23 cellular contexts compared by ENCODE assay signal in the genomic region with DNA sequence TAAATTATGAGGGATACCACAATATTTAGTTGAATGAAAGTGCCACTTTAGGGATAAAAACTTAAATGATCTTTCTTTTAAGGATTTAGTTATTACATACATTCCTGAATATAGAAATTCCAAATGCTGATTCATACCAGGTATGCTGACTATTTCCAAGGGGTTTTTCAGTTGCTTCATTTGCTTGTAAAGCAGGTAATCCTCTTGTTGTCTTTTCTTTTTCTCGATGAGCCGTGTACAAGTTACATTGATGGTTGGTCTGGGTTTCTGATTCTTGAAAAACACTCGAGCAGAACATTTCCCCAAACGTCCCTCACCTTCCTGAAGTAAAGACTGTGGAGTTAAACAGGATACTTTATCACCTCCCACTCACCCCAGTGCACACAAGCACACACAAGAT. TPM values are rescaled to one million over a fixed set of nuclear protein-coding genes. Genes with fewer than 3 reads are reported as not detected.
DNase-seq lines count a peak whose midpoint lies in the region; ATAC-seq, FAIRE-seq and TF ChIP-seq lines count a peak whose summit lies in the region.
"Had no signal": no experiment of that assay in that cellular context is flagged by ENCODE, and none has a peak within 500 bp of the region (broad histone marks: within the 10 kb centered on the region; RNA-seq: fewer than 3 reads in every experiment).

No MANE protein-coding gene starts in this region.

- H3K14ac ChIP-seq in neuronal stem cell (ENCODE audit: low read length) = no peak overlapping the region

- H3K18ac ChIP-seq in neuronal stem cell (ENCODE audit: low read length) = no peak overlapping the region

- H3K27ac ChIP-seq in astrocyte (ENCODE audit: low read depth, low read length) (peak overlapping the region; percentile 7), neuronal stem cell (replicated peaks; ENCODE audit: low read length) (no peak overlapping the region)
- H3K27ac ChIP-seq in CD4-positive, alpha-beta T cell (ENCODE audit: low read depth, low read length) = no peak overlapping the region

- H3K9me3 Mint-ChIP-seq in activated naive CD4-positive, alpha-beta T cell treated with anti-CD3 and anti-CD28 coated beads for 36 hours = no peaks in the 10 kb centered on the region
- H3K9me3 Mint-ChIP-seq in astrocyte (ENCODE audit: unreplicated experiment) = peaks cover 4% of the 10 kb centered on the region
- H3K9me3 Mint-ChIP-seq in CD4-positive, alpha-beta T cell = no peaks in the 10 kb centered on the region
- H3K9me3 Mint-ChIP-seq: CD8-positive, alpha-beta T cell had no signal

- H3K4me1 Mint-ChIP-seq in activated naive CD4-positive, alpha-beta T cell treated with anti-CD3 and anti-CD28 coated beads for 36 hours (ENCODE audit: low read depth) = peaks cover 21% of the 10 kb centered on the region
- H3K4me1 Mint-ChIP-seq in astrocyte (ENCODE audit: low read depth, unreplicated experiment) = peaks cover 62% of the 10 kb centered on the region
- no peaks in the 10 kb centered on the region for H3K4me1 Mint-ChIP-seq in CD4-positive, alpha-beta T cell (ENCODE audit: low read depth)

- H2AK5ac ChIP-seq in neuronal stem cell (ENCODE audit: low read depth, low read length) = no peak overlapping the region

- no peak overlapping the region for H2BK5ac ChIP-seq in neuronal stem cell (ENCODE audit: low read length)

- H3K4me3 Mint-ChIP-seq in activated naive CD4-positive, alpha-beta T cell treated with anti-CD3 and anti-CD28 coated beads for 36 hours = no peak overlapping the region
- H3K4me3 Mint-ChIP-seq in astrocyte (ENCODE audit: unreplicated experiment) = no peak overlapping the region
- H3K4me3 Mint-ChIP-seq in CD4-positive, alpha-beta T cell = no peak overlapping the region
- H3K4me3 Mint-ChIP-seq: CD8-positive, alpha-beta T cell had no signal

- H3K79me2 ChIP-seq in astrocyte (ENCODE audit: insufficient read depth, low read length) = peaks cover 1% of the 10 kb centered on the region

- POLR2A ChIA-PET in CD4-positive, alpha-beta T cell (lab: Charles Lee) = no interaction called here

- no peak overlapping the region for H2BK12ac ChIP-seq in neuronal stem cell (ENCODE audit: low read length)

- H4K8ac ChIP-seq in neuronal stem cell (ENCODE audit: low read depth, low read length) = no peak overlapping the region

- H3K27me3 ChIP-seq in astrocyte (ENCODE audit: insufficient read depth, low read length) (no peaks in the 10 kb centered on the region), neuronal stem cell (ENCODE audit: control insufficient read depth in 3 of 3, insufficient read depth in 3 of 3, low read depth in 1 of 3, low read length in 3 of 3) (no peaks in the 10 kb centered on the region)
- no peaks in the 10 kb centered on the region for H3K27me3 ChIP-seq in CD4-positive, alpha-beta T cell (ENCODE audit: control insufficient read depth, insufficient read depth, low read length)
- H3K27me3 ChIP-seq: BE2C, MG63 had no signal

- no peak for DNase-seq in activated naive CD4-positive, alpha-beta T cell treated with anti-CD3 and anti-CD28 coated beads for 36 hours
- no peak for DNase-seq in activated naive CD4-positive, alpha-beta T cell (lab: John Stamatoyannopoulos, UW)
- peak; percentile 14 for DNase-seq in astrocyte (ENCODE audit: low read depth)
- peak; percentile 50 for DNase-seq in kidney glomerular epithelial cell (lab: John Stamatoyannopoulos, UW)
- no peak for DNase-seq in neuronal stem cell (ENCODE audit: low spot score)
- no peak for DNase-seq in superior temporal gyrus (ENCODE audit: extremely low spot score)
- no peak for DNase-seq in CD4-positive, alpha-beta T cell
- DNase-seq: 8988T; BE2C; CD8-positive, alpha-beta T cell; DND-41; MG63; NCI-H1092; NCI-H146; NCI-H2081; NCI-H510A treated with DMSO at 0.1 percent for 48 hours; NCI-H82; Right ventricle myocardium superior had no signal

- H3K9me3 ChIP-seq in astrocyte (ENCODE audit: insufficient read depth, low read depth, low read length) = no peaks in the 10 kb centered on the region
- H3K9me3 ChIP-seq in neuronal stem cell (replicated peaks in 1 of 2; ENCODE audit: control insufficient read depth in 2 of 2, insufficient read depth in 1 of 2, low read depth in 1 of 2, low read length in 2 of 2) = no peaks in the 10 kb centered on the region
- H3K9me3 ChIP-seq in CD4-positive, alpha-beta T cell (ENCODE audit: control insufficient read depth, low read length) = no peaks in the 10 kb centered on the region
- H3K9me3 ChIP-seq: BE2C, MG63 had no signal

- no peaks in the 10 kb centered on the region for H3K79me1 ChIP-seq in neuronal stem cell (ENCODE audit: low read depth, low read length)

- WGBS in neuronal stem cell (ENCODE audit: extremely low coverage in 2 of 2, insufficient read length in 2 of 2, insufficient replicate concordance in 1 of 2), 2 donors = no CpG with 5 or more reads among the region's 4 CpGs

- no peak overlapping the region for H2BK120ac ChIP-seq in neuronal stem cell (ENCODE audit: low read depth, low read length)

- peak overlapping the region; percentile 16 for H3K27ac Mint-ChIP-seq in activated naive CD4-positive, alpha-beta T cell treated with anti-CD3 and anti-CD28 coated beads for 36 hours
- H3K27ac Mint-ChIP-seq in astrocyte (ENCODE audit: unreplicated experiment) = peak overlapping the region; percentile 92
- H3K27ac Mint-ChIP-seq in CD4-positive, alpha-beta T cell = no peak overlapping the region
- H3K27ac Mint-ChIP-seq: CD8-positive, alpha-beta T cell had no signal

- no peak overlapping the region for H2BK15ac ChIP-seq in neuronal stem cell (ENCODE audit: low read length)

- H2AFZ ChIP-seq in astrocyte (ENCODE audit: low read depth, low read length) (no peak overlapping the region), neuronal stem cell (ENCODE audit: low read length) (no peak overlapping the region)

- CTCF ChIA-PET in activated naive CD4-positive, alpha-beta T cell treated with anti-CD3 and anti-CD28 coated beads for 36 hours (lab: Charles Lee) = interaction anchor here (0.7 kb wide), 1 partner anchor 85 kb away, joined by 3 read pairs; no protein-coding TSS in a partner anchor
- CTCF ChIA-PET in CD4-positive, alpha-beta T cell (lab: Charles Lee) = no interaction called here

- no peak overlapping the region for H3K9ac ChIP-seq in astrocyte (ENCODE audit: low read length)
- H3K9ac ChIP-seq in neuronal stem cell (ENCODE audit: low read depth, low read length, poor library complexity) = no peak overlapping the region

- no peak overlapping the region for H4K91ac ChIP-seq in neuronal stem cell (ENCODE audit: low read depth, low read length, poor library complexity)

- H3K4me2 ChIP-seq in astrocyte (ENCODE audit: low read length) (no peak overlapping the region), neuronal stem cell (ENCODE audit: insufficient read depth, low read length, poor library complexity, severe bottlenecking) (no peak overlapping the region)

- no peak for TF ChIP-seq CTCF in astrocyte (IDR thresholded peaks at IDR 0.05; ENCODE audit: insufficient read depth, low read depth, low read length)
- no peak for TF ChIP-seq CTCF in CD4-positive, alpha-beta T cell (IDR thresholded peaks at IDR 0.05)

- H3K36me3 ChIP-seq in astrocyte (ENCODE audit: insufficient read depth, low read length) (peaks cover 8% of the 10 kb centered on the region), neuronal stem cell (replicated peaks in 1 of 2; ENCODE audit: control insufficient read depth in 2 of 2, insufficient read depth in 2 of 2, low read length in 2 of 2) (peaks cover 2 to 43% of the 10 kb centered on the region in 2 donors)

- H3K23ac ChIP-seq in neuronal stem cell (ENCODE audit: low read depth, low read length, poor library complexity) = no peak overlapping the region

- ATAC-seq in HG03175 (IDR thresholded peaks at IDR 0.05; ENCODE audit: unreplicated experiment) = no peak
- no peak for ATAC-seq in CD4-positive, alpha-beta T cell (ENCODE audit: poor library complexity)
- ATAC-seq: CD8-positive, alpha-beta T cell; GM12878 had no signal

- H3K4me3 ChIP-seq in astrocyte (ENCODE audit: insufficient read depth, low read depth, low read length) (no peak overlapping the region), neuronal stem cell (ENCODE audit: low read length in 2 of 2) (no peak overlapping the region)
- H3K4me3 ChIP-seq: GM12878, MG63 had no signal

- peak; percentile 50 for FAIRE-seq in astrocyte (lab: Jason Lieb, UNC)
- FAIRE-seq: G401.6, GM12878, GM18507, H1 had no signal

- no peaks in the 10 kb centered on the region for H4K20me1 ChIP-seq in astrocyte (ENCODE audit: insufficient read depth, low read length)

- H3K4me1 ChIP-seq in astrocyte (ENCODE audit: insufficient read depth, low read length) (peaks cover 48% of the 10 kb centered on the region), neuronal stem cell (ENCODE audit: control insufficient read depth in 2 of 2, insufficient read depth in 1 of 2, low read depth in 1 of 2, low read length in 2 of 2) (peaks cover 0 to 5% of the 10 kb centered on the region in 2 donors)
- H3K4me1 ChIP-seq: BE2C had no signal

- intact Hi-C loops in activated naive CD4-positive, alpha-beta T cell treated with anti-CD3 and anti-CD28 coated beads for 36 hours (cut with micrococcal nuclease) = no loop called here
- intact Hi-C loops in CD4-positive, alpha-beta T cell (cut with DNase I, micrococcal nuclease) = no loop called here

- no peaks in the 10 kb centered on the region for H3K27me3 Mint-ChIP-seq in activated naive CD4-positive, alpha-beta T cell treated with anti-CD3 and anti-CD28 coated beads for 36 hours (ENCODE audit: low read depth)
- no peaks in the 10 kb centered on the region for H3K27me3 Mint-ChIP-seq in astrocyte (ENCODE audit: low read depth, unreplicated experiment)
- no peaks in the 10 kb centered on the region for H3K27me3 Mint-ChIP-seq in CD4-positive, alpha-beta T cell

- H3K4ac ChIP-seq in neuronal stem cell (ENCODE audit: low read length) = no peak overlapping the region

- peaks cover 57% of the 10 kb centered on the region for H3K36me3 Mint-ChIP-seq in activated naive CD4-positive, alpha-beta T cell treated with anti-CD3 and anti-CD28 coated beads for 36 hours (ENCODE audit: low read depth)
- H3K36me3 Mint-ChIP-seq in astrocyte (ENCODE audit: low read depth, unreplicated experiment) = peaks cover 7% of the 10 kb centered on the region
- peaks cover 90% of the 10 kb centered on the region for H3K36me3 Mint-ChIP-seq in CD4-positive, alpha-beta T cell (ENCODE audit: low read depth)

RNA-seq across cellular contexts. Expression of a gene that starts 21.7 kb away (rescaled TPM):
- total RNA-seq in activated naive CD4-positive, alpha-beta T cell treated with anti-CD3 and anti-CD28 coated beads for 36 hours = not detected
- 1.2 and 3.2 TPM in 2 replicates for total RNA-seq in astrocyte
- polyA plus RNA-seq in neuronal stem cell (2013, experiment 1 of 2) = 0.89 TPM
- 0.96 TPM for polyA plus RNA-seq in neuronal stem cell (2013, experiment 2 of 2)
- not detected for total RNA-seq in CD4-positive, alpha-beta T cell
- total RNA-seq: CD8-positive, alpha-beta T cell; GM12878 had no signal

RNA-seq across cellular contexts. Expression of a gene that starts 38.2 kb away (rescaled TPM):
- 1 to 10 TPM; 3.7 to 4.0 TPM for total RNA-seq in activated naive CD4-positive, alpha-beta T cell treated with anti-CD3 and anti-CD28 coated beads for 36 hours
- 18.1 and 24.0 TPM in 2 replicates for total RNA-seq in astrocyte
- polyA plus RNA-seq in neuronal stem cell (2013, experiment 1 of 2) = 8.8 TPM
- polyA plus RNA-seq in neuronal stem cell (2013, experiment 2 of 2) = 9.7 TPM
- 1 to 10 TPM; 2.1 to 3.0 TPM for total RNA-seq in CD4-positive, alpha-beta T cell

Comparison
In these comparisons a context has a peak if more than half of its experiments do, and no peak if none do; other contexts are left out.
1. DNase-seq: peak in astrocyte (single experiment) and kidney glomerular epithelial cell (single experiment); none in activated naive CD4-positive, alpha-beta T cell treated with anti-CD3 and anti-CD28 coated beads for 36 hours (single experiment), activated naive CD4-positive, alpha-beta T cell (0 of 4), neuronal stem cell (single experiment), superior temporal gyrus (single experiment) and CD4-positive, alpha-beta T cell (0 of 10).